10 cellular contexts compared by ENCODE assay signal in the genomic region with DNA sequence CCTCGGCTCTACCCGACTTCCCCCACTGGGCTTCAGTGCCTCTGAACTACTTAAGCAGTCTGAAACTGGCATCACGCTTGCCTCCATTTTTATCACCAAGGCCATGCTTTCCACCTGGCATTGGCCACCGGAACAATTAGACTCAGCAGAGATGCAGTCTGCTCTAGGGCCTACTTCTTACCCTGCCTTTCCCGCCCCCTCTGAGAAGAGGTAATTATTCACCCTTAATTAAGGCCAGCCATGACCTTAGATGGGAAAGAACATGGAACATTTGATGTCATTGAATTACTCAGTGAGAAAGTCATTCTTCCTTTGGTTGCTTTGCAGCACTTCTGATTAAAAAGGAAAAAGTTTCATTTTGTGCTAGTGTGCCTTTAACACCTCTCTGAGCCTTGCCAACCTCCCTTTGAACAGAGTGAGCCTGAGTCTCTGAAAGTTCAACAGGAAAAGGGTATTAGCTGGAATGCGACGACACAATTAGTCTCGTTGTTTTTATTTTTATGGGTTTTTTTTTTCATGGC.
DNase-seq lines count a peak whose midpoint lies in the region; ATAC-seq and FAIRE-seq lines count a peak whose summit lies in the region.
"Had no signal": no experiment of that assay in that cellular context is flagged by ENCODE, and none has a peak within 500 bp of the region (broad histone marks: within the 10 kb centered on the region; RNA-seq: fewer than 3 reads in every experiment).

No MANE protein-coding gene starts in this region.

- ATAC-seq in HG03039 (IDR thresholded peaks at IDR 0.05; ENCODE audit: unreplicated experiment) = no peak

- peak; percentile 73 for DNase-seq in RPMI7951 (ENCODE audit: low read depth)
- peak; percentile 14 for DNase-seq in dedifferentiated amniotic fluid mesenchymal stem cell (ENCODE audit: extremely low spot score)
- peak; percentile 98 for DNase-seq in renal cortical epithelial cell (ENCODE audit: low read depth)
- DNase-seq in urothelium cell line (ENCODE audit: low spot score) = no peak
- DNase-seq in DMS53 (lab: John Stamatoyannopoulos, UW) = no peak
- DNase-seq in nucleus accumbens (lab: John Stamatoyannopoulos, UW) = no peak
- DNase-seq: Peyer's patch had no signal

- FAIRE-seq in A204.1 (lab: Jason Lieb, UNC) (peak; percentile 78), urothelium cell line (lab: Jason Lieb, UNC) (no peak)
- FAIRE-seq: G401.6 had no signal

Comparison
In these comparisons a context has a peak if more than half of its experiments do, and no peak if none do; other contexts are left out.
1. DNase-seq: peak in RPMI7951 (single experiment), dedifferentiated amniotic fluid mesenchymal stem cell (single experiment) and renal cortical epithelial cell (single experiment); none in urothelium cell line (single experiment), DMS53 (single experiment) and nucleus accumbens (0 of 56).